ENCODE assay signal across 24 cellular contexts in the genomic region with DNA sequence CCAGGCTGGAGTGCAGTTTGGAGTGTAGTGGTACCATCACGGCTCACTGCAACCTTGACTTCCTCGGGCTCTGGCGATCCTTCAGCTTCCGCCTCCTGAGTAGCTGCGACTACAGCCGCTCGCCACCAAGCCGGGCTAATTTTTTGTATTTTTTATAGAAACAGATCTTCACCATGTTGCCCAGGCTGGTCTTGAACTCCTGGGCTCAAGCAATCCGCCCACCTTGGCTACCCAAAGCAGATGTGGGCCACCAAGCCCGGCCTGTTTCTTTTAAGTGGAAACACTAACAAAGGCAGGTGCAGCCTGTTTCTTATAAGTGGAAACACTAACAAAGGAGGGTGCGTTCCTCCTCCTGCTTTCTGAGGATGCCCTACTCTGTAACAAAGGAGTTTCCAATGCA. TPM values are rescaled to one million over a fixed set of nuclear protein-coding genes. Genes with fewer than 3 reads are reported as not detected.
DNase-seq lines count a peak whose midpoint lies in the region; ATAC-seq and TF ChIP-seq lines count a peak whose summit lies in the region.
"Had no signal": no experiment of that assay in that cellular context is flagged by ENCODE, and none has a peak within 500 bp of the region (broad histone marks: within the 10 kb centered on the region; RNA-seq: fewer than 3 reads in every experiment).

No MANE protein-coding gene starts in this region.

- H3K36me3 ChIP-seq in GM23338 (ENCODE audit: insufficient read depth), result no peaks in the 10 kb centered on the region
- no peaks in the 10 kb centered on the region for H3K36me3 ChIP-seq in colonic mucosa
- H3K36me3 ChIP-seq: adrenal gland, HAP-1, heart left ventricle had no signal

- TF ChIP-seq CTCF in GM23338 (conservative IDR thresholded peaks at IDR 0.05; ENCODE audit: low read depth in 2 of 2) (no peak), mesothelial cell of epicardium (IDR thresholded peaks at IDR 0.05; ENCODE audit: unreplicated experiment) (no peak), colonic mucosa (IDR thresholded peaks at IDR 0.05) (no peak)

- H3K27ac ChIP-seq in GM23338 (ENCODE audit: low read depth) (0 out of 2 replicates have a peak overlapping the region, but pooled peaks have one; percentile 21), colonic mucosa (no peak overlapping the region)
- H3K27ac ChIP-seq: adrenal gland had no signal

- no peaks in the 10 kb centered on the region for H3K9me3 ChIP-seq in colonic mucosa
- H3K9me3 ChIP-seq: adrenal gland, HAP-1, heart left ventricle had no signal

- no peak overlapping the region for H3K9ac ChIP-seq in colonic mucosa (ENCODE audit: low read depth in 2 of 2, low read length in 2 of 2)

- H3K27me3 Mint-ChIP-seq in GM23338 (ENCODE audit: insufficient read depth, low read depth, poor library complexity), result peaks cover 11% of the 10 kb centered on the region
- H3K27me3 Mint-ChIP-seq in mesothelial cell of epicardium (ENCODE audit: low read depth), result peaks cover 12% of the 10 kb centered on the region
- H3K27me3 Mint-ChIP-seq: CD4-positive, alpha-beta T cell; central memory CD8-positive, alpha-beta T cell; effector memory CD8-positive, alpha-beta T cell; type B pancreatic cell had no signal

- no peaks in the 10 kb centered on the region for H3K36me3 Mint-ChIP-seq in GM23338 (ENCODE audit: low read depth)
- no peaks in the 10 kb centered on the region for H3K36me3 Mint-ChIP-seq in mesothelial cell of epicardium
- H3K36me3 Mint-ChIP-seq: memory B cell; stimulated activated effector memory CD8-positive, alpha-beta T cell treated with anti-CD3 and anti-CD28 coated beads, Interleukin-12 subunit alpha, Interleukin-12 subunit beta, amount 100 ng/mL, for 72 hours; type B pancreatic cell had no signal

- H3K9me3 Mint-ChIP-seq in GM23338 (no peaks in the 10 kb centered on the region), mesothelial cell of epicardium (no peaks in the 10 kb centered on the region)
- H3K9me3 Mint-ChIP-seq: activated B cell treated with CpG ODN at 0.5 μM for 24 hours; CD4-positive, alpha-beta T cell; memory B cell; nephron progenitor cell; stimulated activated effector memory CD8-positive, alpha-beta T cell treated with anti-CD3 and anti-CD28 coated beads, Interleukin-12 subunit alpha, Interleukin-12 subunit beta, amount 100 ng/mL, for 72 hours; type B pancreatic cell had no signal

- DNase-seq in NCI-H187 (lab: John Stamatoyannopoulos, UW) (peak; percentile 17 to 40), NCI-H187 treated with DMSO at 0.1 percent for 48 hours (lab: John Stamatoyannopoulos, UW) (no peak), GM23338 (ENCODE audit: low spot score) (no peak), NCI-H69 (lab: John Stamatoyannopoulos, UW) (peak; percentile 52), mesothelial cell of epicardium (ENCODE audit: low spot score in 2 of 2, unreplicated experiment in 2 of 2) (no peak), colonic mucosa (no peak), NCI-H446 (lab: John Stamatoyannopoulos, UW) (no peak)
- DNase-seq: activated B cell treated with CpG ODN at 0.5 μM for 24 hours; effector memory CD8-positive, alpha-beta T cell; Karpas-422; stimulated activated CD4-positive, alpha-beta T cell treated with anti-CD3 and anti-CD28 coated beads, Interleukin-12 subunit alpha, Interleukin-12 subunit beta, amount 100 ng/mL, for 4 hours had no signal

- no peak overlapping the region for H2AFZ ChIP-seq in GM23338

- H3K4me3 ChIP-seq in GM23338, result no peak overlapping the region
- no peak overlapping the region for H3K4me3 ChIP-seq in colonic mucosa
- H3K4me3 ChIP-seq: adrenal gland, HAP-1, heart left ventricle had no signal

- ATAC-seq in GM23338, result peak; percentile 16
- ATAC-seq in GM21737 (IDR thresholded peaks at IDR 0.05; ENCODE audit: unreplicated experiment), result no peak
- ATAC-seq: effector memory CD8-positive, alpha-beta T cell; stimulated activated effector memory CD8-positive, alpha-beta T cell treated with anti-CD3 and anti-CD28 coated beads, Interleukin-12 subunit alpha, Interleukin-12 subunit beta, amount 100 ng/mL, for 72 hours had no signal

- H3K27ac Mint-ChIP-seq in GM23338 (no peak overlapping the region), mesothelial cell of epicardium (peak overlapping the region; percentile 50)
- H3K27ac Mint-ChIP-seq: activated B cell treated with CpG ODN at 0.5 μM for 24 hours; CD4-positive, alpha-beta T cell; effector memory CD8-positive, alpha-beta T cell; memory B cell; nephron progenitor cell; stimulated activated effector memory CD8-positive, alpha-beta T cell treated with anti-CD3 and anti-CD28 coated beads, Interleukin-12 subunit alpha, Interleukin-12 subunit beta, amount 100 ng/mL, for 72 hours had no signal

- H3K79me2 ChIP-seq in GM23338 (replicated peaks; ENCODE audit: insufficient read depth), result no peaks in the 10 kb centered on the region

- no peaks in the 10 kb centered on the region for H3K9me2 ChIP-seq in GM23338 (ENCODE audit: insufficient read depth)

- no peaks in the 10 kb centered on the region for H4K20me1 ChIP-seq in GM23338 (replicated peaks; ENCODE audit: insufficient read depth)

- no peak overlapping the region for H3K4me3 Mint-ChIP-seq in GM23338
- no peak overlapping the region for H3K4me3 Mint-ChIP-seq in mesothelial cell of epicardium
- H3K4me3 Mint-ChIP-seq: activated B cell treated with CpG ODN at 0.5 μM for 24 hours; CD4-positive, alpha-beta T cell; central memory CD8-positive, alpha-beta T cell; effector memory CD8-positive, alpha-beta T cell; memory B cell; stimulated activated effector memory CD8-positive, alpha-beta T cell treated with anti-CD3 and anti-CD28 coated beads, Interleukin-12 subunit alpha, Interleukin-12 subunit beta, amount 100 ng/mL, for 72 hours had no signal

- H3K27me3 ChIP-seq in GM23338 (ENCODE audit: insufficient read depth), result no peaks in the 10 kb centered on the region
- H3K27me3 ChIP-seq in colonic mucosa, result no peaks in the 10 kb centered on the region
- H3K27me3 ChIP-seq: adrenal gland, heart left ventricle had no signal

- H3K4me1 ChIP-seq in GM23338 (ENCODE audit: insufficient read depth) (peaks cover 14% of the 10 kb centered on the region; the same call in 1 of the 2 replicates), colonic mucosa (no peaks in the 10 kb centered on the region)
- H3K4me1 ChIP-seq: adrenal gland, HAP-1 had no signal

- no peak overlapping the region for H3K4me2 ChIP-seq in GM23338

- intact Hi-C loops in colonic mucosa (cut with DNase I), result no loop called here

- peaks cover 20% of the 10 kb centered on the region for H3K4me1 Mint-ChIP-seq in GM23338
- H3K4me1 Mint-ChIP-seq in mesothelial cell of epicardium, result peaks cover 33% of the 10 kb centered on the region

- peaks cover 3% of the 10 kb centered on the region; the same call in 1 of the 2 replicates for H3F3A ChIP-seq in GM23338 (replicated peaks; ENCODE audit: low read depth)

TF ChIP-seq in GM23338, 12 proteins besides CTCF, POLR2A, EP300 and RAD21 (continues in another document):
- TF ChIP-seq ZNF114 (CRISPR knock-in tag; IDR thresholded peaks at IDR 0.05), result no peak
- TF ChIP-seq CREB1 (CRISPR knock-in tag; IDR thresholded peaks at IDR 0.05; ENCODE audit: low read depth), result no peak
- no peak for TF ChIP-seq NANOG (IDR thresholded peaks at IDR 0.05; ENCODE audit: borderline replicate concordance)
- TF ChIP-seq ETS1 (IDR thresholded peaks at IDR 0.05), result no peak
- TF ChIP-seq, protein P1, sequence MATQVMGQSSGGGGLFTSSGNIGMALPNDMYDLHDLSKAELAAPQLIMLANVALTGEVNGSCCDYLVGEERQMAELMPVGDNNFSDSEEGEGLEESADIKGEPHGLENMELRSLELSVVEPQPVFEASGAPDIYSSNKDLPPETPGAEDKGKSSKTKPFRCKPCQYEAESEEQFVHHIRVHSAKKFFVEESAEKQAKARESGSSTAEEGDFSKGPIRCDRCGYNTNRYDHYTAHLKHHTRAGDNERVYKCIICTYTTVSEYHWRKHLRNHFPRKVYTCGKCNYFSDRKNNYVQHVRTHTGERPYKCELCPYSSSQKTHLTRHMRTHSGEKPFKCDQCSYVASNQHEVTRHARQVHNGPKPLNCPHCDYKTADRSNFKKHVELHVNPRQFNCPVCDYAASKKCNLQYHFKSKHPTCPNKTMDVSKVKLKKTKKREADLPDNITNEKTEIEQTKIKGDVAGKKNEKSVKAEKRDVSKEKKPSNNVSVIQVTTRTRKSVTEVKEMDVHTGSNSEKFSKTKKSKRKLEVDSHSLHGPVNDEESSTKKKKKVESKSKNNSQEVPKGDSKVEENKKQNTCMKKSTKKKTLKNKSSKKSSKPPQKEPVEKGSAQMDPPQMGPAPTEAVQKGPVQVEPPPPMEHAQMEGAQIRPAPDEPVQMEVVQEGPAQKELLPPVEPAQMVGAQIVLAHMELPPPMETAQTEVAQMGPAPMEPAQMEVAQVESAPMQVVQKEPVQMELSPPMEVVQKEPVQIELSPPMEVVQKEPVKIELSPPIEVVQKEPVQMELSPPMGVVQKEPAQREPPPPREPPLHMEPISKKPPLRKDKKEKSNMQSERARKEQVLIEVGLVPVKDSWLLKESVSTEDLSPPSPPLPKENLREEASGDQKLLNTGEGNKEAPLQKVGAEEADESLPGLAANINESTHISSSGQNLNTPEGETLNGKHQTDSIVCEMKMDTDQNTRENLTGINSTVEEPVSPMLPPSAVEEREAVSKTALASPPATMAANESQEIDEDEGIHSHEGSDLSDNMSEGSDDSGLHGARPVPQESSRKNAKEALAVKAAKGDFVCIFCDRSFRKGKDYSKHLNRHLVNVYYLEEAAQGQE (IDR thresholded peaks at IDR 0.05; ENCODE audit: unreplicated experiment), result no peak
- no peak for TF ChIP-seq ZNF331 (CRISPR knock-in tag; IDR thresholded peaks at IDR 0.05; ENCODE audit: low read depth)

RNA-seq across cellular contexts. Expression of gene PRF1, which starts 18.2 kb away (rescaled TPM):
- not detected in 2 replicates for total RNA-seq in GM23338 (2014; rRNA removed; shearing (Covaris generic))
- 0.13 TPM in 1 of 2 replicates, not detected in the other for polyA plus RNA-seq in GM23338 (2016; fragmentation: Nextera tagmentation; extraction: Ambion mirVana)
- total RNA-seq in mesothelial cell of epicardium (0.13 to 0.20 TPM in 2 of 3 replicates, not detected in the other), colonic mucosa (1 to 10 TPM in 1 of 2 donors, under 1 TPM in 1; 0.96 to 1.3 TPM)
- total RNA-seq: A673, Daoy, pulmonary artery endothelial cell had no signal

Comparison
In these comparisons a context has a peak if more than half of its experiments do, and no peak if none do; other contexts are left out.
1. DNase-seq: peak in NCI-H187 (2 of 2) and NCI-H69 (single experiment); none in NCI-H187 treated with DMSO at 0.1 percent for 48 hours (single experiment), GM23338 (single experiment), mesothelial cell of epicardium (0 of 2), colonic mucosa (single experiment) and NCI-H446 (0 of 2).